Comparison of ENCODE assay signal across 12 cellular contexts in the genomic region with DNA sequence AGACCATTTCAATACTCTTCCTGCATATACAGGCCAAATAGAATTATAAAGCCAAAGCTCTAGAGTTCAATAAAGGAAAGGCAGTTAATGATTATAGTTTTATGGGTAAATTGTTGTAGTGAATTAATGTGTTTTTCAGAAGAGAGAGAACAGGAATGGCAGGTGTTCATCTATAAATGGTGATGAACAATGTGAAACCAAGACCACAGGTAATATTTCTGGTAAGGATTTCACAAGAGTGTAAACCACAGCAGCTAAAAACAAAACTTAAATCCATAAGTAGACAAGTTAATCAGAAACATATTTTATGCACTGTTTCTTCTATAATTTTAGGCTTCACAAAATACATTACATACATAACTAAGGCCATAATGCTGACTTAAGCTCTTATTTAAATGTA.
DNase-seq lines count a peak whose midpoint lies in the region; ATAC-seq, FAIRE-seq and TF ChIP-seq lines count a peak whose summit lies in the region.
"Had no signal": no experiment of that assay in that cellular context is flagged by ENCODE, and none has a peak within 500 bp of the region (broad histone marks: within the 10 kb centered on the region; RNA-seq: fewer than 3 reads in every experiment).

No MANE protein-coding gene starts in this region.

- no peaks in the 10 kb centered on the region for H3K4me1 ChIP-seq in IMR-90 (ENCODE audit: control insufficient read depth, insufficient read depth, low read length)
- H3K4me1 ChIP-seq: pancreas, Peyer's patch had no signal

- CTCF ChIA-PET in IMR-90 (lab: Yijun Ruan, JAX), result no interaction called here

- H4K8ac ChIP-seq in IMR-90 (ENCODE audit: low read depth in 2 of 2, low read length in 2 of 2), result no peak overlapping the region

- H2AFZ ChIP-seq in IMR-90 (replicated peaks; ENCODE audit: low read length, poor library complexity), result no peak overlapping the region

- in situ Hi-C loops in IMR-90 (cut with MboI; ENCODE audit: low sequenced_read_pairs), result no loop called here

- no peaks in the 10 kb centered on the region for H3K79me1 ChIP-seq in IMR-90 (ENCODE audit: low read depth in 1 of 2, low read length in 2 of 2)

- no peak overlapping the region for H3K23ac ChIP-seq in IMR-90 (ENCODE audit: low read depth, low read length)

- no peak overlapping the region for H4K91ac ChIP-seq in IMR-90 (ENCODE audit: insufficient read depth, low read depth, low read length)

- peak; percentile 98 for ATAC-seq in GM18508 (IDR thresholded peaks at IDR 0.05; ENCODE audit: insufficient read depth, unreplicated experiment)
- ATAC-seq in GM21360 (IDR thresholded peaks at IDR 0.05; ENCODE audit: unreplicated experiment), result peak; percentile 86
- ATAC-seq in HG02973 (IDR thresholded peaks at IDR 0.05; ENCODE audit: unreplicated experiment), result peak; percentile 99
- ATAC-seq in IMR-90 (ENCODE audit: low read depth), result no peak
- ATAC-seq: pancreas had no signal

- TF ChIP-seq CTCF in IMR-90 (conservative IDR thresholded peaks at IDR 0.05; ENCODE audit: low read depth, low read length), result no peak

- H3K9me3 Mint-ChIP-seq in T-helper 2 cell treated with Interferon-gamma antibody and Interleukin-4, amounts not matched to agents 5 μg/mL and 100 μg/mL, for 36 hours, result no peaks in the 10 kb centered on the region

- no peak overlapping the region for H2AK9ac ChIP-seq in IMR-90 (replicated peaks; ENCODE audit: low read depth, low read length, poor library complexity)

- H3K36me3 ChIP-seq in IMR-90 (ENCODE audit: control insufficient read depth, insufficient read depth, low read length), result no peaks in the 10 kb centered on the region
- H3K36me3 ChIP-seq: pancreas, Peyer's patch had no signal

- TF ChIP-seq RAD21 in IMR-90 (IDR thresholded peaks at IDR 0.05; ENCODE audit: low read length), result no peak

- no peaks in the 10 kb centered on the region for H3K36me3 Mint-ChIP-seq in T-helper 2 cell treated with Interferon-gamma antibody and Interleukin-4, amounts not matched to agents 5 μg/mL and 100 μg/mL, for 36 hours (ENCODE audit: low read depth)

- FAIRE-seq in GM12892 (lab: Jason Lieb, UNC), result no peak
- FAIRE-seq: pancreas had no signal

- no peak overlapping the region for H3K4me3 ChIP-seq in IMR-90 (ENCODE audit: insufficient read depth, low read depth, low read length)
- H3K4me3 ChIP-seq: pancreas, Peyer's patch had no signal

- H4K5ac ChIP-seq in IMR-90 (ENCODE audit: low read depth, low read length), result no peak overlapping the region

- H2BK120ac ChIP-seq in IMR-90 (ENCODE audit: low read depth, low read length), result no peak overlapping the region

- no peak overlapping the region for H3K9ac ChIP-seq in IMR-90 (ENCODE audit: low read depth, low read length)

- H3K4me1 Mint-ChIP-seq in T-helper 2 cell treated with Interferon-gamma antibody and Interleukin-4, amounts not matched to agents 5 μg/mL and 100 μg/mL, for 36 hours (ENCODE audit: low read depth), result no peaks in the 10 kb centered on the region

- BruUV-seq in IMR-90 (replicated peaks; lab: Mats Ljungman, UMichigan), result no TSS peak

- no peak overlapping the region for H3K4ac ChIP-seq in IMR-90 (ENCODE audit: low read depth, low read length)

- DNase-seq in IMR-90 (no peak), GM12892 (ENCODE audit: insufficient read length) (no peak), anterior cingulate cortex (lab: John Stamatoyannopoulos, UW) (no peak), KG1 (lab: John Stamatoyannopoulos, UW) (no peak)
- no peak for DNase-seq in T-helper 2 cell treated with Interferon-gamma antibody and Interleukin-4, amounts not matched to agents 5 μg/mL and 100 μg/mL, for 36 hours (ENCODE audit: low spot score)
- DNase-seq: activated gamma-delta T cell; pancreas; Peyer's patch; stimulated activated CD4-positive, alpha-beta T cell treated with anti-CD3 and anti-CD28 coated beads, Interleukin-4, amount 100 ng/mL, for 4 hours had no signal

- H3K18ac ChIP-seq in IMR-90 (ENCODE audit: low read depth, low read length), result no peak overlapping the region

- H3K56ac ChIP-seq in IMR-90 (ENCODE audit: extremely low read depth, insufficient read depth, low read length), result no peak overlapping the region

- POLR2A ChIA-PET in IMR-90 (lab: Charles Lee; ENCODE audit: unreplicated experiment), result no interaction called here

- TF ChIP-seq POLR2A in IMR-90 (IDR thresholded peaks at IDR 0.05; ENCODE audit: low read depth, low read length) (no peak), GM12892 (IDR thresholded peaks at IDR 0.05; ENCODE audit: low read depth, low read length) (no peak)

- H3K27me3 ChIP-seq in IMR-90 (ENCODE audit: control insufficient read depth, insufficient read depth, low read length), result no peaks in the 10 kb centered on the region
- H3K27me3 ChIP-seq: pancreas, Peyer's patch had no signal

- H2BK20ac ChIP-seq in IMR-90 (ENCODE audit: low read depth, low read length), result no peak overlapping the region

- intact Hi-C loops in IMR-90 (cut with micrococcal nuclease), result no loop called here

- no peak overlapping the region for H3K4me3 Mint-ChIP-seq in T-helper 2 cell treated with Interferon-gamma antibody and Interleukin-4, amounts not matched to agents 5 μg/mL and 100 μg/mL, for 36 hours

- H2AK5ac ChIP-seq in IMR-90 (ENCODE audit: low read depth, low read length), result no peak overlapping the region

- dilution Hi-C loops in IMR-90 (cut with HindIII; ENCODE audit: low sequenced_read_pairs, unreplicated experiment), result no loop called here

- H3K4me2 ChIP-seq in IMR-90 (ENCODE audit: low read depth, low read length), result no peak overlapping the region

- H3K9me3 ChIP-seq in IMR-90 (ENCODE audit: control insufficient read depth, insufficient read depth, low read length), result no peaks in the 10 kb centered on the region
- H3K9me3 ChIP-seq: pancreas, Peyer's patch had no signal

- H3K9me1 ChIP-seq in IMR-90 (ENCODE audit: insufficient read depth, low read length), result 0 out of 2 replicates have a peak, but pooled peaks cover under 1% of the 10 kb centered on the region

- no peak overlapping the region for H2BK15ac ChIP-seq in IMR-90 (ENCODE audit: low read depth, low read length)

- no peaks in the 10 kb centered on the region for H4K20me1 ChIP-seq in IMR-90 (ENCODE audit: insufficient read depth, low read length)

- no peak overlapping the region for H3K27ac ChIP-seq in IMR-90 (ENCODE audit: insufficient read depth, low read length)
- H3K27ac ChIP-seq: pancreas, Peyer's patch had no signal

- H3K27ac Mint-ChIP-seq in T-helper 2 cell treated with Interferon-gamma antibody and Interleukin-4, amounts not matched to agents 5 μg/mL and 100 μg/mL, for 36 hours, result no peak overlapping the region

- H3K14ac ChIP-seq in IMR-90 (replicated peaks; ENCODE audit: low read depth, low read length), result no peak overlapping the region

- no peaks in the 10 kb centered on the region for H3K27me3 Mint-ChIP-seq in T-helper 2 cell treated with Interferon-gamma antibody and Interleukin-4, amounts not matched to agents 5 μg/mL and 100 μg/mL, for 36 hours (ENCODE audit: low read depth)

- no peak overlapping the region for H2BK5ac ChIP-seq in IMR-90 (ENCODE audit: low read depth, low read length, poor library complexity, severe bottlenecking)

TF ChIP-seq in IMR-90, 13 proteins besides CTCF, POLR2A, EP300 and RAD21:
- TF ChIP-seq FOS (IDR thresholded peaks at IDR 0.05; ENCODE audit: low read depth, low read length), result no peak
- TF ChIP-seq MXI1 (IDR thresholded peaks at IDR 0.05; ENCODE audit: borderline replicate concordance, low read depth, low read length), result no peak
- TF ChIP-seq MAFK (IDR thresholded peaks at IDR 0.05; ENCODE audit: low read depth, low read length), result peak; percentile 30; the same call in 1 of the 2 replicates
- TF ChIP-seq SMC3 (IDR thresholded peaks at IDR 0.05; ENCODE audit: low read depth, low read length), result no peak
